In the genomic region with DNA sequence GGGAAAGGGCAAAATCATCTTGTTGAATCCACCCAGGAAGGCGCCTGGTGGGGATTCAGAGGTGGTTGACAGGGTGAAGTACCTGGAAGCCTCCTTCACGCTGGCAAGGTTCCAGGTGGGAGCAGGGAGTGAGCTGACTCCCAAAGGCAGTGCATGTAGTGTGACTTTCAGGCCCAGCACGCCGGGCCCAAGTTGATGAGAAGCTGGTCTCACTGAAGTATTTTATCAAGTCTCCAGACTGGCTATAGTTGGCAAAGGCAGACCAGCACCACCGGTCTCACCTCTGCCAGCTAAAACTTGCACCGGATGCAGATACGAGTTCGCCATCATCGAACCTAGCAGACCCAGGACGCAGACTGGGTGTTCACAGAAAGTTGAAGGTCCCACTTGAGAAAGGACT, we compare ENCODE assay signal across 9 cellular contexts. TPM values are rescaled to one million over a fixed set of nuclear protein-coding genes. Genes with fewer than 3 reads are reported as not detected.
DNase-seq lines count a peak whose midpoint lies in the region; TF ChIP-seq lines count a peak whose summit lies in the region.
"Had no signal": no experiment of that assay in that cellular context is flagged by ENCODE, and none has a peak within 500 bp of the region (broad histone marks: within the 10 kb centered on the region; RNA-seq: fewer than 3 reads in every experiment).

No MANE protein-coding gene starts in this region.

- peaks cover 45% of the 10 kb centered on the region for H3K36me3 ChIP-seq in cardiac muscle cell
- peaks cover 55% of the 10 kb centered on the region for H3K36me3 ChIP-seq in right atrium auricular region
- H3K36me3 ChIP-seq in thyroid gland = peaks cover 46 to 52% of the 10 kb centered on the region in 2 donors
- peaks cover 52 to 64% of the 10 kb centered on the region in 2 donors for H3K36me3 ChIP-seq in neuronal stem cell (replicated peaks in 1 of 2; ENCODE audit: control insufficient read depth in 2 of 2, insufficient read depth in 2 of 2, low read length in 2 of 2)

- H2BK15ac ChIP-seq in neuronal stem cell (ENCODE audit: low read length) = no peak overlapping the region

- H3K23ac ChIP-seq in neuronal stem cell (ENCODE audit: low read depth, low read length, poor library complexity) = no peak overlapping the region

- H3K9me3 ChIP-seq in cardiac muscle cell (ENCODE audit: low read depth) (no peaks in the 10 kb centered on the region), right atrium auricular region (no peaks in the 10 kb centered on the region), thyroid gland (no peaks in the 10 kb centered on the region), neuronal stem cell (replicated peaks in 1 of 2; ENCODE audit: control insufficient read depth in 2 of 2, insufficient read depth in 1 of 2, low read depth in 1 of 2, low read length in 2 of 2) (no peaks in the 10 kb centered on the region)

- H4K8ac ChIP-seq in neuronal stem cell (ENCODE audit: low read depth, low read length) = no peak overlapping the region

- intact Hi-C loops in thyroid gland (cut with DNase I) = no loop called here

- TF ChIP-seq CTCF in cardiac muscle cell (IDR thresholded peaks at IDR 0.05; ENCODE audit: low read depth, low read length) (no peak), right atrium auricular region (IDR thresholded peaks at IDR 0.05) (no peak), thyroid gland (IDR thresholded peaks at IDR 0.05) (no peak)

- H3K4me3 ChIP-seq in cardiac muscle cell (no peak overlapping the region), right atrium auricular region (no peak overlapping the region), thyroid gland (replicated peaks in 1 of 3) (no peak overlapping the region), neuronal stem cell (ENCODE audit: low read length in 2 of 2) (no peak overlapping the region)

- H3K79me1 ChIP-seq in neuronal stem cell (ENCODE audit: low read depth, low read length) = no peaks in the 10 kb centered on the region

- no peak overlapping the region for H3K4me2 ChIP-seq in neuronal stem cell (ENCODE audit: insufficient read depth, low read length, poor library complexity, severe bottlenecking)

- H2BK5ac ChIP-seq in neuronal stem cell (ENCODE audit: low read length) = no peak overlapping the region

- H4K91ac ChIP-seq in neuronal stem cell (ENCODE audit: low read depth, low read length, poor library complexity) = no peak overlapping the region

- DNase-seq in cardiac muscle cell (ENCODE audit: low read depth in 1 of 2, low spot score in 1 of 2) = peak in 1 of 2 donors; percentile 68
- no peak for DNase-seq in right atrium auricular region (ENCODE audit: low spot score)
- peak; percentile 34 for DNase-seq in cerebellar cortex (ENCODE audit: low spot score)
- peak; percentile 84 to 88 for DNase-seq in thyroid gland
- no peak for DNase-seq in neuronal stem cell (ENCODE audit: low spot score)
- DNase-seq in amniotic stem cell (lab: John Stamatoyannopoulos, UW) = no peak
- DNase-seq: CD4-positive, CD25-positive, alpha-beta regulatory T cell; KG1; NCI-H526 had no signal

- no peak overlapping the region for H3K14ac ChIP-seq in neuronal stem cell (ENCODE audit: low read length)

- H2BK12ac ChIP-seq in neuronal stem cell (ENCODE audit: low read length) = no peak overlapping the region

- H2BK120ac ChIP-seq in neuronal stem cell (ENCODE audit: low read depth, low read length) = no peak overlapping the region

- H3K18ac ChIP-seq in neuronal stem cell (ENCODE audit: low read length) = no peak overlapping the region

- H3K4me1 ChIP-seq in cardiac muscle cell (ENCODE audit: low read depth) = no peaks in the 10 kb centered on the region
- H3K4me1 ChIP-seq in right atrium auricular region = no peaks in the 10 kb centered on the region
- peaks cover 4 to 9% of the 10 kb centered on the region in 2 donors for H3K4me1 ChIP-seq in thyroid gland
- no peaks in the 10 kb centered on the region for H3K4me1 ChIP-seq in neuronal stem cell (ENCODE audit: control insufficient read depth in 2 of 2, insufficient read depth in 1 of 2, low read depth in 1 of 2, low read length in 2 of 2)

- no peak overlapping the region for H3K9ac ChIP-seq in neuronal stem cell (ENCODE audit: low read depth, low read length, poor library complexity)

- TF ChIP-seq POLR2A in thyroid gland (IDR thresholded peaks at IDR 0.05) = peak in 1 of 2 donors; percentile 31

- no peak overlapping the region for H3K4ac ChIP-seq in neuronal stem cell (ENCODE audit: low read length)

- no peaks in the 10 kb centered on the region for H3K27me3 ChIP-seq in cardiac muscle cell
- no peaks in the 10 kb centered on the region for H3K27me3 ChIP-seq in right atrium auricular region
- no peaks in the 10 kb centered on the region for H3K27me3 ChIP-seq in thyroid gland
- no peaks in the 10 kb centered on the region for H3K27me3 ChIP-seq in neuronal stem cell (ENCODE audit: control insufficient read depth in 3 of 3, insufficient read depth in 3 of 3, low read depth in 1 of 3, low read length in 3 of 3)

- no peak overlapping the region for H2AFZ ChIP-seq in neuronal stem cell (ENCODE audit: low read length)

- H3K27ac ChIP-seq in cardiac muscle cell (peak overlapping the region; percentile 59), right atrium auricular region (no peak overlapping the region), thyroid gland (no peak overlapping the region), neuronal stem cell (replicated peaks; ENCODE audit: low read length) (no peak overlapping the region)

- no peak overlapping the region for H2AK5ac ChIP-seq in neuronal stem cell (ENCODE audit: low read depth, low read length)

- WGBS in thyroid gland, 2 donors = 61 to 73% methylated on average over 7 to 10 of the region's 10 CpGs
- WGBS in neuronal stem cell (ENCODE audit: extremely low coverage in 2 of 2, insufficient read length in 2 of 2, insufficient replicate concordance in 1 of 2), 2 donors = no CpG with 5 or more reads among the region's 10 CpGs

RNA-seq across cellular contexts. Expression of a gene that starts 16.5 kb away (rescaled TPM):
- total RNA-seq in cardiac muscle cell = 47.3 and 65.6 TPM in 2 replicates
- 42.4 and 42.9 TPM in 2 replicates for polyA plus RNA-seq in cardiac muscle cell
- total RNA-seq in right atrium auricular region = 10 to 100 TPM; 18.4 to 20.6 TPM
- total RNA-seq in thyroid gland = 10 to 100 TPM; 49.1 to 72.2 (median 57.0) TPM
- polyA plus RNA-seq in neuronal stem cell (2013, experiment 1 of 2) = 85.6 TPM
- 93.7 TPM for polyA plus RNA-seq in neuronal stem cell (2013, experiment 2 of 2)

RNA-seq across cellular contexts. Expression of a gene that starts 17.1 kb away (rescaled TPM):
- 54.4 and 58.2 TPM in 2 replicates for total RNA-seq in cardiac muscle cell
- polyA plus RNA-seq in cardiac muscle cell = 107 and 120 TPM in 2 replicates
- total RNA-seq in right atrium auricular region = 10 to 100 TPM; 65.6 to 87.7 TPM
- 10 to 100 TPM; 47.0 to 82.5 (median 64.6) TPM for total RNA-seq in thyroid gland
- polyA plus RNA-seq in neuronal stem cell (2013, experiment 1 of 2) = 34.2 TPM
- 37.0 TPM for polyA plus RNA-seq in neuronal stem cell (2013, experiment 2 of 2)

RNA-seq across cellular contexts. Expression of a gene that starts 26.1 kb away (rescaled TPM):
- total RNA-seq in cardiac muscle cell = 11.2 and 18.3 TPM in 2 replicates
- polyA plus RNA-seq in cardiac muscle cell = 17.3 and 18.0 TPM in 2 replicates
- 1 to 10 TPM; 1.6 to 1.8 TPM for total RNA-seq in right atrium auricular region
- 1 to 10 TPM; 3.8 to 7.6 (median 6.1) TPM for total RNA-seq in thyroid gland
- 59.8 TPM for polyA plus RNA-seq in neuronal stem cell (2013, experiment 1 of 2)
- polyA plus RNA-seq in neuronal stem cell (2013, experiment 2 of 2) = 56.1 TPM

RNA-seq across cellular contexts. Expression of a gene that starts 29.3 kb away (rescaled TPM):
- 54.4 and 61.9 TPM in 2 replicates for total RNA-seq in cardiac muscle cell
- 52.5 and 54.6 TPM in 2 replicates for polyA plus RNA-seq in cardiac muscle cell
- 10 to 100 TPM; 33.9 to 41.3 TPM for total RNA-seq in right atrium auricular region
- total RNA-seq in thyroid gland = 10 to 100 TPM; 41.4 to 47.1 (median 43.5) TPM
- polyA plus RNA-seq in neuronal stem cell (2013, experiment 1 of 2) = 66.4 TPM
- polyA plus RNA-seq in neuronal stem cell (2013, experiment 2 of 2) = 63.9 TPM

RNA-seq across cellular contexts. Expression of a gene that starts 43.5 kb away (rescaled TPM):
- total RNA-seq in cardiac muscle cell = 11.4 and 11.8 TPM in 2 replicates
- 14.3 and 14.7 TPM in 2 replicates for polyA plus RNA-seq in cardiac muscle cell
- 1 to 10 TPM; 2.3 to 3.7 TPM for total RNA-seq in right atrium auricular region
- 10 to 100 TPM in 2 of 4 donors, 1 to 10 TPM in 2; 7.4 to 18.0 (median 12.2) TPM for total RNA-seq in thyroid gland
- polyA plus RNA-seq in neuronal stem cell (2013, experiment 1 of 2) = 44.2 TPM
- polyA plus RNA-seq in neuronal stem cell (2013, experiment 2 of 2) = 43.6 TPM

Comparison
In these comparisons a context has a peak if more than half of its experiments do, and no peak if none do; other contexts are left out.
1. DNase-seq: peak in cerebellar cortex (single experiment) and thyroid gland (2 of 2); none in right atrium auricular region (single experiment), neuronal stem cell (single experiment) and amniotic stem cell (single experiment).